Comparison of ENCODE assay signal across 9 cellular contexts in the genomic region with DNA sequence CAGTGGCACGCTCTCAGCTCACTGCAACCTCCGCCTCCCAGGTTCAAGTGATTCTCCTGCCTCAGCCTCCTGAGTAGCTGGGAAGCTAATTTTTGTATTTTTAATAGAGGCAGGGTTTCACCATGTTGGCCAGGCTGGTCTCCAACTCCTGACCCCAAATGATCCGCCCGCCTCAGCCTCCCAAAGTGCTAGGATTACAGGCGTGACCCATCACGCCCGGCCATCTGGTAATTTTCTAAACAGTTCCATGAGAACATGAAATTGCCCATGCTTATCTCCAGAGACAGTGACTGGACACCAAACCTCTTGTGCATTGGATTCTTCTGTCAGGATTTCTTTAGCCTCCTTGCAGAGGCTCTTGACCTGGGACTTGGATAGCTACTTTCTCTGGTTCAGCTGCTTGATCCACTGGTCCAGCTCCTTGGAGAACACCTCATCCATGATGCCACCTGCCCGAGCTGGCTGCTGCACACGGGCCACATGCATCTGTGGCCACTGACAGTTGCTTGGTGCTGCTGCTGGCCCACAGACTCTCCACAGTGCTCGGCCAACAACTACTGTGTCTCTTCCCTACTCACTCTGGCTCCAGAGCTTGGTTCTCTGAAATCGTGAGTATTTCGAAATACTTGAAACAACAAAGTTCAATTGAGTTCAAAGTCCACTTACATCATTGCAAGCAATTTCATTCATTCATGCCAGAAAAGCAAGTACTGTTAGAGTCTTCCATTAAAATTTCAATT. TPM values are rescaled to one million over a fixed set of nuclear protein-coding genes. Genes with fewer than 3 reads are reported as not detected.
A peak's percentile ranks its signal among the peaks of the same experiment; 100 is the strongest.
DNase-seq lines count a peak whose midpoint lies in the region; FAIRE-seq and TF ChIP-seq lines count a peak whose summit lies in the region.
"Had no signal": no experiment of that assay in that cellular context is flagged by ENCODE, and none has a peak within 500 bp of the region (broad histone marks: within the 10 kb centered on the region; RNA-seq: fewer than 3 reads in every experiment).

No MANE protein-coding gene starts in this region.

- DNase-seq in HuH-7.5 (ENCODE audit: low spot score) (peak; percentile 39), astrocyte of the spinal cord (ENCODE audit: low read depth, low spot score) (peak; percentile 36), keratinocyte (ENCODE audit: low read depth, low spot score) (no peak), transverse colon (peak; percentile 17), GM19240 (ENCODE audit: insufficient read length, low spot score) (no peak), activated gamma-delta T cell (lab: John Stamatoyannopoulos, UW) (no peak)
- no peak for DNase-seq in activated CD4-positive, alpha-beta T cell treated with anti-CD3 and anti-CD28 coated beads for 4 hours
- DNase-seq: activated naive CD8-positive, alpha-beta T cell treated with anti-CD3 and anti-CD28 coated beads, Interleukin-2, amount 10 ng/mL, durations not matched to agents 7 days and 5 days; NCI-H774 had no signal

- H3K27me3 ChIP-seq in keratinocyte (ENCODE audit: control insufficient read depth, extremely low read depth, insufficient read depth, low read length) (no peaks in the 10 kb centered on the region), transverse colon (no peaks in the 10 kb centered on the region)

- H3K9me3 ChIP-seq in keratinocyte (ENCODE audit: control insufficient read depth, low read depth, low read length) (no peaks in the 10 kb centered on the region), transverse colon (no peaks in the 10 kb centered on the region)

- dilution Hi-C loops in keratinocyte (cut with MboI; ENCODE audit: extremely low pct_ligation_motif_present, low sequenced_read_pairs): no loop called here

- no peaks in the 10 kb centered on the region for H3K79me2 ChIP-seq in keratinocyte (ENCODE audit: control insufficient read depth, insufficient read depth, low read length)

- H3K4me3 ChIP-seq in astrocyte of the spinal cord (ENCODE audit: low read depth, low read length) (no peak overlapping the region), keratinocyte (ENCODE audit: control insufficient read depth in 2 of 3, extremely low read depth in 1 of 3, insufficient read depth in 2 of 3, low read depth in 1 of 3, low read length in 3 of 3) (no peak overlapping the region), transverse colon (no peak overlapping the region)

- H3K9ac ChIP-seq in keratinocyte (ENCODE audit: control insufficient read depth, extremely low read depth, insufficient read depth, low read length): no peak overlapping the region

- peaks cover 23% of the 10 kb centered on the region for H3K4me1 ChIP-seq in keratinocyte (ENCODE audit: control insufficient read depth, extremely low read depth, insufficient read depth, low read length)
- H3K4me1 ChIP-seq in transverse colon: peaks cover 0 to 19% (median 4%) of the 10 kb centered on the region in 4 donors

- no peaks in the 10 kb centered on the region for H3K36me3 ChIP-seq in keratinocyte (ENCODE audit: control insufficient read depth in 2 of 2, extremely low read depth in 1 of 2, insufficient read depth in 2 of 2, low read length in 2 of 2)
- no peaks in the 10 kb centered on the region for H3K36me3 ChIP-seq in transverse colon

- H4K20me1 ChIP-seq in keratinocyte (ENCODE audit: control insufficient read depth, extremely low read depth, insufficient read depth, low read length): no peaks in the 10 kb centered on the region

- TF ChIP-seq CTCF in astrocyte of the spinal cord (IDR thresholded peaks at IDR 0.05; ENCODE audit: low read depth, low read length) (no peak), keratinocyte (optimal IDR thresholded peaks at IDR 0.05 in 1 of 3, IDR thresholded peaks at IDR 0.05 in 1 of 3, conservative IDR thresholded peaks at IDR 0.05 in 1 of 3; ENCODE audit: extremely low read depth in 1 of 3, insufficient read depth in 2 of 3, low read length in 3 of 3) (no peak), transverse colon (IDR thresholded peaks at IDR 0.05) (no peak)

- TF ChIP-seq EP300 in transverse colon (IDR thresholded peaks at IDR 0.05; ENCODE audit: low read depth): no peak

- FAIRE-seq in keratinocyte (lab: Jason Lieb, UNC): no peak

- H2AFZ ChIP-seq in keratinocyte (ENCODE audit: control insufficient read depth, low read length): peak overlapping the region; percentile 6

- intact Hi-C loops in transverse colon (cut with DNase I; ENCODE audit: low total_unique reads): no loop called here

- in situ Hi-C loops in astrocyte of the spinal cord (cut with HindIII; ENCODE audit: low sequenced_read_pairs) (no loop called here), transverse colon (cut with MboI; ENCODE audit: low pct_ligation_motif_present in 1 of 4, low pct_unique_long_range_greater_than_20kb in 1 of 4, low sequenced_read_pairs in 3 of 4) (no loop called here)

- WGBS in transverse colon (ENCODE audit: low coverage in 1 of 2), 2 donors: 57 to 72% methylated on average over 4 to 12 of the region's 12 CpGs

- no peak for TF ChIP-seq POLR2A in transverse colon (IDR thresholded peaks at IDR 0.05)

- H3K27ac ChIP-seq in keratinocyte (ENCODE audit: control insufficient read depth, insufficient read depth, low read length) (no peak overlapping the region), transverse colon (peak overlapping the region; percentile 38 to 67 (median 52))

- H3K4me2 ChIP-seq in keratinocyte (ENCODE audit: control insufficient read depth, extremely low read depth, insufficient read depth, low read depth, low read length): no peak overlapping the region

- H3K9me1 ChIP-seq in keratinocyte (ENCODE audit: control insufficient read depth, extremely low read depth, insufficient read depth, low read length): no peaks in the 10 kb centered on the region

RNA-seq across cellular contexts. Expression of a gene that starts 40.0 kb away (rescaled TPM):
- polyA plus RNA-seq in keratinocyte: 21.3 to 81.1 TPM (median 43.3 TPM) in 3 replicates
- polyA plus RNA-seq in keratinocyte (2011; ENCODE audit: low read depth): 29.9 TPM
- polyA plus RNA-seq in keratinocyte (2011; cell fraction: cytosol; rRNA removed): 37.8 and 40.3 TPM in 2 replicates
- polyA plus RNA-seq in keratinocyte (2011; cell fraction: nucleus; rRNA removed): 92.6 and 107 TPM in 2 replicates
- 26.6 and 60.1 TPM in 2 replicates for polyA plus RNA-seq in keratinocyte (2012; ENCODE audit: low replicate concordance)
- polyA minus RNA-seq in keratinocyte: 25.6 to 75.7 TPM (median 39.7 TPM) in 3 replicates
- 19.2 TPM for polyA minus RNA-seq in keratinocyte (2011; cell fraction: cytosol; rRNA and poly(A)+ RNA removed)
- polyA minus RNA-seq in keratinocyte (2011; cell fraction: nucleus; rRNA and poly(A)+ RNA removed): 42.5 and 79.0 TPM in 2 replicates
- 10 to 100 TPM in 3 of 4 donors, 1 to 10 TPM in 1; 6.3 to 32.2 (median 19.7) TPM for total RNA-seq in transverse colon

Comparison
In these comparisons a context has a peak if more than half of its experiments do, and no peak if none do; other contexts are left out.
1. DNase-seq: peak in HuH-7.5 (single experiment), astrocyte of the spinal cord (single experiment) and transverse colon (single experiment); none in keratinocyte (single experiment), GM19240 (single experiment), activated gamma-delta T cell (single experiment) and activated CD4-positive, alpha-beta T cell treated with anti-CD3 and anti-CD28 coated beads for 4 hours (0 of 2).